Comparison of ENCODE assay signal across 8 cellular contexts in the genomic region with DNA sequence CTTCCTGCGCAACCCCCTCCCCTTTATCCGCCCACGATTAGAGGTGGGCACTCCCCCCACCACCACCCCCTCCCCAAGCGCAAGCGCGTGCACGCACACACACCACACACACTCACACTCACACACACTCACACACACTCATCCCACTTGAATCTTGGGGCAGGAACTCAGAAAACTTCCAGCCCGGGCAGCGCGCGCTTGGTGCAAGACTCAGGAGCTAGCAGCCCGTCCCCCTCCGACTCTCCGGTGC. TPM values are rescaled to one million over a fixed set of nuclear protein-coding genes. Genes with fewer than 3 reads are reported as not detected.
DNase-seq lines count a peak whose midpoint lies in the region; ATAC-seq and TF ChIP-seq lines count a peak whose summit lies in the region.

A gene (plus strand): TSS at position 170 of the 250 bp plus-strand sequence. CDS start 788 bp downstream, outside the sequence.

- CTCF ChIA-PET in BJ (lab: Yijun Ruan, JAX): interaction anchor here (0.7 to 1.1 kb wide), 3 partner anchors 12 to 1463 kb away, joined by 3 to 4 read pairs (median 3); no protein-coding TSS in a partner anchor

- no peak for DNase-seq in BJ (ENCODE audit: low read depth)
- no peak for DNase-seq in LNCaP clone FGC (ENCODE audit: low read depth)

- no peaks in the 10 kb centered on the region for H3K36me3 ChIP-seq in BJ (ENCODE audit: control insufficient read depth, insufficient read depth, low read length)
- H3K36me3 ChIP-seq in ectodermal cell (ENCODE audit: control insufficient read depth, insufficient read depth, low read length): no peaks in the 10 kb centered on the region
- no peaks in the 10 kb centered on the region for H3K36me3 ChIP-seq in mucosa of stomach (ENCODE audit: control insufficient read depth, insufficient read depth, low read length)

- H3K27me3 ChIP-seq in BJ (ENCODE audit: control insufficient read depth, insufficient read depth, low read length): no peaks in the 10 kb centered on the region
- no peaks in the 10 kb centered on the region for H3K27me3 ChIP-seq in ectodermal cell (ENCODE audit: control insufficient read depth, insufficient read depth, low read length, poor library complexity, severe bottlenecking)
- H3K27me3 ChIP-seq in mucosa of stomach (ENCODE audit: control insufficient read depth, insufficient read depth, low read length): peaks cover 22% of the 10 kb centered on the region

- H3K4me3 ChIP-seq in BJ (ENCODE audit: low read depth, low read length) (peak within 1 kb of the TSS; percentile 74), LNCaP clone FGC (ENCODE audit: low read depth, low read length) (peak within 1 kb of the TSS; percentile 26; the same call in 1 of the 2 replicates), ectodermal cell (ENCODE audit: insufficient read depth, low read depth, low read length) (peak within 1 kb of the TSS; percentile 79), mucosa of stomach (ENCODE audit: low read length) (peak within 1 kb of the TSS; percentile 56)

- H3K27ac ChIP-seq in ectodermal cell (ENCODE audit: insufficient read depth, low read depth, low read length, poor library complexity, severe bottlenecking): peak within 1 kb of the TSS; percentile 89

- POLR2A ChIA-PET in BJ (lab: Charles Lee): interaction anchor here (0.5 kb wide), 1 partner anchor 12 kb away, joined by 4 read pairs; no protein-coding TSS in a partner anchor

- H3K9me3 ChIP-seq in ectodermal cell (ENCODE audit: control insufficient read depth, low read length) (no peaks in the 10 kb centered on the region), mucosa of stomach (ENCODE audit: control insufficient read depth, low read length) (no peaks in the 10 kb centered on the region)

- TF ChIP-seq CTCF in BJ (IDR thresholded peaks at IDR 0.05; ENCODE audit: insufficient read depth, low read depth, low read length): no peak
- no peak for TF ChIP-seq CTCF in LNCaP clone FGC (IDR thresholded peaks at IDR 0.05; ENCODE audit: control insufficient read depth, extremely low read depth, insufficient read depth)

- peak within 1 kb of the TSS; percentile 67 for H3K9ac ChIP-seq in mucosa of stomach (ENCODE audit: low read length)

- no peak for ATAC-seq in HG03097 (IDR thresholded peaks at IDR 0.05; ENCODE audit: low FRiP score, unreplicated experiment)
- no peak for ATAC-seq in GM19463 (IDR thresholded peaks at IDR 0.05; ENCODE audit: unreplicated experiment)
- ATAC-seq in HG02981 (IDR thresholded peaks at IDR 0.05; ENCODE audit: unreplicated experiment): no peak
- ATAC-seq in HG03342 (IDR thresholded peaks at IDR 0.05; ENCODE audit: unreplicated experiment): no peak

- WGBS in ectodermal cell, 2 experiments: 0% methylated on average over 14 of the region's 14 CpGs

- peaks cover 16% of the 10 kb centered on the region for H3K4me1 ChIP-seq in ectodermal cell (ENCODE audit: control insufficient read depth, insufficient read depth, low read length)
- H3K4me1 ChIP-seq in mucosa of stomach (ENCODE audit: control insufficient read depth, insufficient read depth, low read length): peaks cover 22% of the 10 kb centered on the region

RNA-seq across cellular contexts. Expression of the gene that starts here (rescaled TPM):
- polyA plus RNA-seq in BJ (2011; rRNA removed): 10.1 and 19.9 TPM in 2 replicates
- 22.5 and 23.2 TPM in 2 replicates for polyA minus RNA-seq in BJ (2011; rRNA and poly(A)+ RNA removed)
- 263 TPM for polyA plus RNA-seq in ectodermal cell (2013, experiment 1 of 4)
- 224 TPM for polyA plus RNA-seq in ectodermal cell (2013, experiment 2 of 4)
- polyA plus RNA-seq in ectodermal cell (2013, experiment 3 of 4): 252 TPM
- polyA plus RNA-seq in ectodermal cell (2013, experiment 4 of 4): 239 TPM

Comparison
In these comparisons a context has a peak if more than half of its experiments do, and no peak if none do; other contexts are left out.
1. H3K4me3 ChIP-seq: peak in every context shown above with its lines; median percentile 79 in ectodermal cell; 74 in BJ; 56 in mucosa of stomach; 26 in LNCaP clone FGC.